17 cellular contexts compared by ENCODE assay signal in the genomic region with DNA sequence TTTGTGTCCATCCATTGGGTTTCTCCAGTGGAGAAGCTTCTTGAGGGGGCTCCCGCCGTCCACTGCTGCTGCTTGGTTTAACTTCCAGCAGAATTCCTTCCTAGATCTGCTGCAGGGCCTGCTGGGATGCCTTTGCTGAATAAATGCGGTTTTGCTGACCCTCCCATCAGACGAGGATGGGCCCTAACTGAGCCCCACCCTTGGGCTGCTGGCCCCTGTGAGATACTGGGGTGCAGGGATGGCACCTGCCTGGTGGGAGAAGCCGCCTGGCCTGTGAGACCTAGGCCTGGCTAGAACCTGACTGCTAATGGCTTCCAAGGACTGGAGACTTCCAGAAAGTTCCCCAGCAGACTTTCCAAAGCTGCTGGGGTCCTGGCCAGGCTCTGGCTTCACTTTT.
"Had no signal": no experiment of that assay in that cellular context is flagged by ENCODE, and none has a peak within 500 bp of the region (broad histone marks: within the 10 kb centered on the region; RNA-seq: fewer than 3 reads in every experiment).

No MANE protein-coding gene starts in this region.

- H3K27me3 Mint-ChIP-seq: activated B cell treated with CpG ODN at 0.5 μM for 24 hours; activated CD4-positive, alpha-beta memory T cell treated with anti-CD3 and anti-CD28 coated beads for 36 hours; dendritic cell treated with granulocyte-macrophage colony-stimulating factor and Interleukin-4, amounts not matched to agents 40 ng/mL and 50 ng/mL, for 4 days; memory B cell had no signal

- H3K9me3 Mint-ChIP-seq: activated B cell treated with CpG ODN at 0.5 μM for 24 hours; activated CD4-positive, alpha-beta memory T cell treated with anti-CD3 and anti-CD28 coated beads for 36 hours; activated T-helper 1 cell treated with anti-CD3 and anti-CD28 coated beads, Interleukin-12 subunit alpha, Interleukin-12 subunit beta, Interleukin-2, Interleukin-4 antibody, amounts not matched to agents 30 ng/mL and 10 ng/mL and 1 ng/mL, durations not matched to agents 14 hours and 24 hours and 36 hours; dendritic cell treated with granulocyte-macrophage colony-stimulating factor and Interleukin-4, amounts not matched to agents 40 ng/mL and 50 ng/mL, for 4 days; memory B cell; stimulated activated effector memory CD8-positive, alpha-beta T cell treated with anti-CD3 and anti-CD28 coated beads, Interleukin-12 subunit alpha, Interleukin-12 subunit beta, amount 100 ng/mL, for 72 hours; T-helper 2 cell treated with Interferon-gamma antibody and Interleukin-4, amounts not matched to agents 5 μg/mL and 100 μg/mL, for 36 hours had no signal

- DNase-seq: activated B cell treated with CpG ODN at 0.5 μM for 24 hours; activated CD4-positive, alpha-beta memory T cell treated with anti-CD3 and anti-CD28 coated beads for 36 hours; activated CD4-positive, alpha-beta T cell treated with anti-CD3 and anti-CD28 coated beads for 4 hours; activated naive CD4-positive, alpha-beta T cell; activated T-cell treated with anti-CD3 and anti-CD28 coated beads for 4 hours; brain microvascular endothelial cell; effector memory CD4-positive, alpha-beta T cell; stimulated activated CD4-positive, alpha-beta T cell treated with anti-CD3 and anti-CD28 coated beads, Interleukin-4, amount 100 ng/mL, for 24 hours had no signal

- H3K27me3 ChIP-seq: brain microvascular endothelial cell, esophagus muscularis mucosa, left lung had no signal

- H3K4me3 ChIP-seq: esophagus muscularis mucosa, left lung, SK-N-MC, smooth muscle cell had no signal

- H3K4me3 Mint-ChIP-seq: activated B cell treated with CpG ODN at 0.5 μM for 24 hours; activated CD4-positive, alpha-beta memory T cell treated with anti-CD3 and anti-CD28 coated beads for 36 hours; activated T-helper 1 cell treated with anti-CD3 and anti-CD28 coated beads, Interleukin-12 subunit alpha, Interleukin-12 subunit beta, Interleukin-2, Interleukin-4 antibody, amounts not matched to agents 30 ng/mL and 10 ng/mL and 1 ng/mL, durations not matched to agents 14 hours and 24 hours and 36 hours; dendritic cell treated with granulocyte-macrophage colony-stimulating factor and Interleukin-4, amounts not matched to agents 40 ng/mL and 50 ng/mL, for 4 days; memory B cell; stimulated activated effector memory CD8-positive, alpha-beta T cell treated with anti-CD3 and anti-CD28 coated beads, Interleukin-12 subunit alpha, Interleukin-12 subunit beta, amount 100 ng/mL, for 72 hours; T-helper 2 cell treated with Interferon-gamma antibody and Interleukin-4, amounts not matched to agents 5 μg/mL and 100 μg/mL, for 36 hours had no signal

- H3K4me2 ChIP-seq: smooth muscle cell had no signal

- ATAC-seq: left lung; stimulated activated effector memory CD8-positive, alpha-beta T cell treated with anti-CD3 and anti-CD28 coated beads, Interleukin-12 subunit alpha, Interleukin-12 subunit beta, amount 100 ng/mL, for 72 hours had no signal

- H3K4me1 ChIP-seq: left lung had no signal

- H3K27ac ChIP-seq: brain microvascular endothelial cell, esophagus muscularis mucosa, left lung, SK-N-MC had no signal

- H3K4me1 Mint-ChIP-seq: stimulated activated effector memory CD8-positive, alpha-beta T cell treated with anti-CD3 and anti-CD28 coated beads, Interleukin-12 subunit alpha, Interleukin-12 subunit beta, amount 100 ng/mL, for 72 hours had no signal

- H3K27ac Mint-ChIP-seq: activated B cell treated with CpG ODN at 0.5 μM for 24 hours; activated CD4-positive, alpha-beta memory T cell treated with anti-CD3 and anti-CD28 coated beads for 36 hours; activated T-helper 1 cell treated with anti-CD3 and anti-CD28 coated beads, Interleukin-12 subunit alpha, Interleukin-12 subunit beta, Interleukin-2, Interleukin-4 antibody, amounts not matched to agents 30 ng/mL and 10 ng/mL and 1 ng/mL, durations not matched to agents 14 hours and 24 hours and 36 hours; dendritic cell treated with granulocyte-macrophage colony-stimulating factor and Interleukin-4, amounts not matched to agents 40 ng/mL and 50 ng/mL, for 4 days; memory B cell; stimulated activated effector memory CD8-positive, alpha-beta T cell treated with anti-CD3 and anti-CD28 coated beads, Interleukin-12 subunit alpha, Interleukin-12 subunit beta, amount 100 ng/mL, for 72 hours; T-helper 2 cell treated with Interferon-gamma antibody and Interleukin-4, amounts not matched to agents 5 μg/mL and 100 μg/mL, for 36 hours had no signal

- H3K9me3 ChIP-seq: esophagus muscularis mucosa, left lung had no signal
